Comparison of ENCODE assay signal across 20 cellular contexts in genomic region chr3:53642211-53642610, GRCh38.
"Had no signal": no experiment of that assay in that cellular context is flagged by ENCODE, and none has a peak within 500 bp of the region (broad histone marks: within the 10 kb centered on the region; RNA-seq: fewer than 3 reads in every experiment).

No MANE protein-coding gene starts in this region.

- H3K27me3 ChIP-seq: dorsolateral prefrontal cortex, gastrocnemius medialis, left lung had no signal

- H3K4me1 ChIP-seq: heart right ventricle, left lung, lower lobe of right lung had no signal

- ATAC-seq: gastrocnemius medialis, heart right ventricle, left cardiac atrium, left lung, left ventricle myocardium superior, lower lobe of right lung, mucosa of descending colon had no signal

- DNase-seq: dermis blood vessel endothelial cell; dorsolateral prefrontal cortex; effector CD4-positive, alpha-beta T cell; effector memory CD4-positive, alpha-beta T cell; esophagus squamous epithelium; foreskin fibroblast; foreskin melanocyte; gastrocnemius medialis; glutamatergic neuron; head of caudate nucleus; heart right ventricle; hippocampal formation; left cardiac atrium; left lung; left ventricle myocardium superior; lower lobe of right lung; mesenchymal stem cell; mucosa of descending colon; naive B cell had no signal

- H3K27ac ChIP-seq: coronary artery, dorsolateral prefrontal cortex, esophagus squamous epithelium, gastrocnemius medialis, heart right ventricle, left lung, lower lobe of right lung had no signal

- H3K4me3 ChIP-seq: coronary artery, dorsolateral prefrontal cortex, esophagus squamous epithelium, gastrocnemius medialis, heart right ventricle, left lung, lower lobe of right lung, mucosa of descending colon had no signal

- H3K36me3 ChIP-seq: esophagus squamous epithelium, gastrocnemius medialis, heart right ventricle, left lung, lower lobe of right lung had no signal

- H3K9me3 ChIP-seq: esophagus squamous epithelium, gastrocnemius medialis, heart right ventricle, left lung, lower lobe of right lung, mucosa of descending colon had no signal
